In genomic region chr5:140710899-140711552, GRCh38 we compare ENCODE assay signal across 8 cellular contexts. TPM values are rescaled to one million over a fixed set of nuclear protein-coding genes. Genes with fewer than 3 reads are reported as not detected.
DNase-seq lines count a peak whose midpoint lies in the region; ATAC-seq and TF ChIP-seq lines count a peak whose summit lies in the region.

No MANE protein-coding gene starts in this region.

- 3% methylated on average over 27 of the region's 27 CpGs for WGBS in HUES64
- WGBS in esophagus muscularis mucosa = 5% methylated on average over 27 of the region's 27 CpGs

- H3K9me3 Mint-ChIP-seq in Caco-2 (ENCODE audit: unreplicated experiment) = no peaks in the 10 kb centered on the region
- no peaks in the 10 kb centered on the region for H3K9me3 Mint-ChIP-seq in activated T-cell treated with anti-CD3 and anti-CD28 coated beads, Interleukin-2, amount 50 U/mL, for 72 hours

- BruUV-seq in Caco-2 (replicated peaks; lab: Mats Ljungman, UMichigan) (no TSS peak), PC-9 (replicated peaks; lab: Mats Ljungman, UMichigan) (TSS peak; percentile 61)

- DNase-seq in Caco-2 (peak; percentile 96 to 97), PC-9 (peak; percentile 95 to 97), esophagus muscularis mucosa (ENCODE audit: extremely low spot score) (peak; percentile 99)
- peak; percentile 89 to 94 for DNase-seq in activated T-cell treated with anti-CD3 and anti-CD28 coated beads, Interleukin-2, amount 50 U/mL, for 72 hours
- DNase-seq in stimulated activated CD8-positive, alpha-beta memory T cell treated with anti-CD3 and anti-CD28 coated beads, Interleukin-7, amount 100 ng/mL, for 1 hour (ENCODE audit: low read depth in 2 of 2) = peak; percentile 85

- POLR2A ChIA-PET in Caco-2 (lab: Charles Lee) (interaction anchor here (0.6 to 2.1 kb wide), 13 partner anchors 8 to 310 kb away, joined by 3 to 26 read pairs (median 4); partner anchors contain the start of genes ANKHD1, EIF4EBP3, HARS1 and HARS2), PC-9 (lab: Charles Lee; ENCODE audit: unreplicated experiment) (interaction anchor here (0.6 to 3.0 kb wide), 9 partner anchors 11 to 670 kb away, joined by 3 to 30 read pairs (median 4); partner anchors contain the start of genes IK and ZMAT2)

- peaks cover 4% of the 10 kb centered on the region for H3K27me3 Mint-ChIP-seq in Caco-2 (ENCODE audit: insufficient read depth, unreplicated experiment)
- H3K27me3 Mint-ChIP-seq in activated T-cell treated with anti-CD3 and anti-CD28 coated beads, Interleukin-2, amount 50 U/mL, for 72 hours (ENCODE audit: low read depth) = no peaks in the 10 kb centered on the region

- no peak for TF ChIP-seq EP300 in esophagus muscularis mucosa (IDR thresholded peaks at IDR 0.05)

- no peak for TF ChIP-seq POLR2A in esophagus muscularis mucosa (IDR thresholded peaks at IDR 0.05; ENCODE audit: low read depth)

- no peaks in the 10 kb centered on the region for H4K20me1 ChIP-seq in PC-9 (ENCODE audit: insufficient read depth)

- CTCF ChIA-PET in Caco-2 (lab: Charles Lee) (interaction anchor here (0.7 to 2.0 kb wide), 9 partner anchors 8 to 1103 kb away, joined by 3 to 14 read pairs (median 4); partner anchors contain the start of genes HARS1, HARS2, IK and NDUFA2), PC-9 (lab: Charles Lee) (interaction anchor here (0.5 to 1.0 kb wide), 3 partner anchors 8 to 11 kb away, joined by 3 to 6 read pairs (median 5); no protein-coding TSS in a partner anchor)

- H3K36me3 ChIP-seq in Caco-2 (ENCODE audit: control insufficient read depth, insufficient read depth, low read length) (no peaks in the 10 kb centered on the region), HUES64 (ENCODE audit: insufficient read depth, low read length) (peaks cover 7% of the 10 kb centered on the region; the same call in 1 of the 2 replicates), PC-9 (ENCODE audit: low read depth) (peaks cover 6% of the 10 kb centered on the region; the same call in 1 of the 2 replicates), esophagus muscularis mucosa (peaks cover 7 to 16% (median 12%) of the 10 kb centered on the region in 4 donors), muscle layer of duodenum (ENCODE audit: control insufficient read depth in 1 of 2, insufficient read depth in 2 of 2, low read length in 2 of 2) (peaks cover 3 to 10% of the 10 kb centered on the region in 2 donors)

- H3K27me3 ChIP-seq in Caco-2 (replicated peaks; ENCODE audit: control insufficient read depth, insufficient read depth, low read length) (no peaks in the 10 kb centered on the region), HUES64 (ENCODE audit: insufficient read depth, low read length) (no peaks in the 10 kb centered on the region), PC-9 (ENCODE audit: insufficient read depth, low read depth) (no peaks in the 10 kb centered on the region), esophagus muscularis mucosa (no peaks in the 10 kb centered on the region), muscle layer of duodenum (ENCODE audit: low read depth, low read length) (no peaks in the 10 kb centered on the region)

- H3K9ac ChIP-seq in HUES64 (ENCODE audit: low read depth, low read length) = peak overlapping the region; percentile 33; the same call in 1 of the 2 replicates

- peak overlapping the region; percentile 98 for H3K27ac Mint-ChIP-seq in Caco-2 (ENCODE audit: unreplicated experiment)
- H3K27ac Mint-ChIP-seq in activated T-cell treated with anti-CD3 and anti-CD28 coated beads, Interleukin-2, amount 50 U/mL, for 72 hours = peak overlapping the region; percentile 100

- peak overlapping the region; percentile 72 for H2AFZ ChIP-seq in PC-9

- peak overlapping the region; percentile 46 for H3K4me3 ChIP-seq in Caco-2 (ENCODE audit: low read depth, low read length)
- H3K4me3 ChIP-seq in HUES64 (ENCODE audit: low read length) = peak overlapping the region; percentile 61
- peak overlapping the region; percentile 71 for H3K4me3 ChIP-seq in PC-9
- peak overlapping the region; percentile 57 to 62 (median 62) for H3K4me3 ChIP-seq in esophagus muscularis mucosa
- peak overlapping the region; percentile 68 to 84 for H3K4me3 ChIP-seq in muscle layer of duodenum (ENCODE audit: low read depth in 1 of 2, low read length in 2 of 2)

- peaks cover 42% of the 10 kb centered on the region for H3K36me3 Mint-ChIP-seq in Caco-2 (ENCODE audit: insufficient read depth, unreplicated experiment)
- H3K36me3 Mint-ChIP-seq in activated T-cell treated with anti-CD3 and anti-CD28 coated beads, Interleukin-2, amount 50 U/mL, for 72 hours (ENCODE audit: insufficient read depth in 2 of 2) = peaks cover 2 to 7% of the 10 kb centered on the region in 2 donors

- no peak for TF ChIP-seq CTCF in Caco-2 (IDR thresholded peaks at IDR 0.05; ENCODE audit: insufficient read depth in 1 of 2, low read depth in 1 of 2, low read length in 1 of 2, severe bottlenecking in 1 of 2, unreplicated experiment in 1 of 2)
- no peak for TF ChIP-seq CTCF in PC-9 (conservative IDR thresholded peaks at IDR 0.05)
- TF ChIP-seq CTCF in esophagus muscularis mucosa (IDR thresholded peaks at IDR 0.05) = no peak

- peak overlapping the region; percentile 93 for H3K4me3 Mint-ChIP-seq in Caco-2 (ENCODE audit: unreplicated experiment)
- H3K4me3 Mint-ChIP-seq in activated T-cell treated with anti-CD3 and anti-CD28 coated beads, Interleukin-2, amount 50 U/mL, for 72 hours = peak overlapping the region; percentile 95 to 96

- H3K9me2 ChIP-seq in PC-9 (ENCODE audit: insufficient read depth) = no peaks in the 10 kb centered on the region

- H3K79me2 ChIP-seq in PC-9 (ENCODE audit: low read depth) = no peaks in the 10 kb centered on the region

- ATAC-seq in GM21526 (IDR thresholded peaks at IDR 0.05; ENCODE audit: low FRiP score, unreplicated experiment) = peak; percentile 89
- ATAC-seq in activated T-cell treated with anti-CD3 and anti-CD28 coated beads, Interleukin-2, amount 50 U/mL, for 72 hours (replicated peaks in 1 of 2) = peak; percentile 94

- H3K9me3 ChIP-seq in Caco-2 (no peaks in the 10 kb centered on the region), HUES64 (ENCODE audit: insufficient read depth, low read depth, low read length) (no peaks in the 10 kb centered on the region), PC-9 (ENCODE audit: insufficient read depth, low read depth) (no peaks in the 10 kb centered on the region), esophagus muscularis mucosa (no peaks in the 10 kb centered on the region), muscle layer of duodenum (ENCODE audit: control insufficient read depth in 1 of 2, low read length in 2 of 2) (no peaks in the 10 kb centered on the region)

- H3F3A ChIP-seq in PC-9 (ENCODE audit: insufficient read depth, low read depth) = peaks cover 40% of the 10 kb centered on the region

- peak overlapping the region; percentile 82 for H3K4me2 ChIP-seq in PC-9

- H3K4me1 Mint-ChIP-seq in Caco-2 (ENCODE audit: low read depth, unreplicated experiment) = peaks cover 7% of the 10 kb centered on the region
- peaks cover 24% of the 10 kb centered on the region for H3K4me1 Mint-ChIP-seq in activated T-cell treated with anti-CD3 and anti-CD28 coated beads, Interleukin-2, amount 50 U/mL, for 72 hours (ENCODE audit: low read depth)

- peak overlapping the region; percentile 31; the same call in 1 of the 2 replicates for H3K27ac ChIP-seq in HUES64 (ENCODE audit: low read depth, low read length)
- H3K27ac ChIP-seq in PC-9 = peak overlapping the region; percentile 94
- peak overlapping the region; percentile 79 to 92 (median 83) for H3K27ac ChIP-seq in esophagus muscularis mucosa (replicated peaks in 1 of 4)
- peak overlapping the region; percentile 91 for H3K27ac ChIP-seq in muscle layer of duodenum (ENCODE audit: low read length)

- H3K4me1 ChIP-seq in Caco-2 = no peaks in the 10 kb centered on the region
- H3K4me1 ChIP-seq in HUES64 (ENCODE audit: insufficient read depth, low read length) = no peaks in the 10 kb centered on the region
- H3K4me1 ChIP-seq in PC-9 (replicated peaks; ENCODE audit: insufficient read depth) = peaks cover 5% of the 10 kb centered on the region
- peaks cover 5 to 16% (median 6%) of the 10 kb centered on the region in 4 donors for H3K4me1 ChIP-seq in esophagus muscularis mucosa
- no peaks in the 10 kb centered on the region for H3K4me1 ChIP-seq in muscle layer of duodenum (ENCODE audit: control insufficient read depth in 1 of 2, insufficient read depth in 2 of 2, low read length in 2 of 2)

- intact Hi-C loops in Caco-2 (cut with micrococcal nuclease; ENCODE audit: unreplicated experiment) (loop anchor here (1.0 to 5.0 kb wide), 4 partner anchors 8 to 149 kb away; partner anchors contain the start of genes APBB3, SLC35A4 and ZMAT2), PC-9 (cut with micrococcal nuclease; ENCODE audit: unreplicated experiment) (loop anchor here (1.0 kb wide), 2 partner anchors 8 to 20 kb away; partner anchors contain the start of genes HARS1 and HARS2), esophagus muscularis mucosa (cut with DNase I) (loop anchor here (10.0 kb wide), 1 partner anchor 336 kb away; no protein-coding TSS in a partner anchor)

RNA-seq across cellular contexts. Expression of gene ZMAT2, which starts 10.8 kb away (rescaled TPM):
- total RNA-seq in Caco-2 (2022) (73.1 and 76.6 TPM in 2 replicates), PC-9 (2021) (53.5 and 60.1 TPM in 2 replicates), esophagus muscularis mucosa (10 to 100 TPM; 30.8 to 45.1 (median 38.0) TPM)
- 60.9 TPM for polyA plus RNA-seq in HUES64 (2013, experiment 1 of 2)
- 69.2 TPM for polyA plus RNA-seq in HUES64 (2013, experiment 2 of 2)
- total RNA-seq in activated T-cell treated with anti-CD3 and anti-CD28 coated beads, Interleukin-2, amount 50 U/mL, for 72 hours = 10 to 100 TPM; 44.9 to 53.7 TPM

RNA-seq across cellular contexts. Expression of gene HARS2, which starts 19.8 kb away (rescaled TPM):
- total RNA-seq in Caco-2 (2022) = 36.5 and 38.6 TPM in 2 replicates
- polyA plus RNA-seq in HUES64 (2013, experiment 1 of 2) = 16.1 TPM
- polyA plus RNA-seq in HUES64 (2013, experiment 2 of 2) = 17.3 TPM
- total RNA-seq in PC-9 (2021) = 28.8 and 31.1 TPM in 2 replicates
- total RNA-seq in activated T-cell treated with anti-CD3 and anti-CD28 coated beads, Interleukin-2, amount 50 U/mL, for 72 hours = 10 to 100 TPM; 31.2 to 31.3 TPM
- total RNA-seq in esophagus muscularis mucosa = 10 to 100 TPM; 19.1 to 22.2 (median 19.2) TPM

RNA-seq across cellular contexts. Expression of gene HARS1, which starts 19.9 kb away (rescaled TPM):
- total RNA-seq in Caco-2 (2022) (82.4 and 83.5 TPM in 2 replicates), PC-9 (2021) (52.0 and 64.3 TPM in 2 replicates), esophagus muscularis mucosa (10 to 100 TPM; 45.7 to 68.7 (median 59.9) TPM)
- 43.7 TPM for polyA plus RNA-seq in HUES64 (2013, experiment 1 of 2)
- 39.7 TPM for polyA plus RNA-seq in HUES64 (2013, experiment 2 of 2)
- 10 to 100 TPM; 78.4 to 85.1 TPM for total RNA-seq in activated T-cell treated with anti-CD3 and anti-CD28 coated beads, Interleukin-2, amount 50 U/mL, for 72 hours

RNA-seq across cellular contexts. Expression of gene DND1, which starts 37.6 kb away (rescaled TPM):
- total RNA-seq in Caco-2 (2022) (1.8 TPM in 2 replicates), PC-9 (2021) (1.2 and 2.0 TPM in 2 replicates), esophagus muscularis mucosa (under 1 TPM in 3 of 4 donors, not detected in 1; 0.46 to 0.83 (median 0.66) TPM)
- polyA plus RNA-seq in HUES64 (2013, experiment 1 of 2) = 0.70 TPM
- 0.51 TPM for polyA plus RNA-seq in HUES64 (2013, experiment 2 of 2)
- 1 to 10 TPM; 3.7 to 4.6 TPM for total RNA-seq in activated T-cell treated with anti-CD3 and anti-CD28 coated beads, Interleukin-2, amount 50 U/mL, for 72 hours

RNA-seq across cellular contexts. Expression of gene WDR55, which starts 46.3 kb away (rescaled TPM):
- 38.8 and 40.2 TPM in 2 replicates for total RNA-seq in Caco-2 (2022)
- 13.8 TPM for polyA plus RNA-seq in HUES64 (2013, experiment 1 of 2)
- polyA plus RNA-seq in HUES64 (2013, experiment 2 of 2) = 11.3 TPM
- total RNA-seq in PC-9 (2021) = 37.9 and 39.2 TPM in 2 replicates
- 10 to 100 TPM; 24.3 to 30.2 TPM for total RNA-seq in activated T-cell treated with anti-CD3 and anti-CD28 coated beads, Interleukin-2, amount 50 U/mL, for 72 hours
- 10 to 100 TPM; 17.7 to 23.8 (median 20.6) TPM for total RNA-seq in esophagus muscularis mucosa

Comparison
In these comparisons a context has a peak if more than half of its experiments do, and no peak if none do; other contexts are left out.
1. Peak in every context shown above with its lines: DNase-seq, ATAC-seq, H3K4me3 ChIP-seq and H3K27ac ChIP-seq.
2. H3K27ac ChIP-seq: peak in every context shown above with its lines; median percentile 94 in PC-9; 91 in muscle layer of duodenum; 83 in esophagus muscularis mucosa; 31 in HUES64.